11 cellular contexts compared by ENCODE assay signal in the genomic region with DNA sequence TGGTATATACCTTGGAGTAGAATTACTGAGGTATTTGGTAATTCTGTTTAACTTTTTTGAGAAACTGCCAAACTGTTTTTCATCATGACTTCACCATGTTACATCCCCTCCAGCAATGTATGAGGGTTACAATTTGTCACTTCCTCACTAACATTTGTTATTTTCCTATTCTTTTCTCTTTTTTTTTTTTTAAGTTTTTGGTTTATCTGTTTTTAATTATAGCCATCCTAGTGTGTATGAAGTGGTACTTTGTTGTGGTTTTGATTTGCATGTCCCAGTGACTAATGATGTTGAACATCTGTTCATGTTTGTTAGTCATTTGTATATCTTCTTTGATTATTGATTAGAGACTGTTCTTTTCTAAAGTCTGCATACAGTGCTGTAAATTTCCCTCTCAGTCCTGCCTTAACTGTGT.
DNase-seq lines count a peak whose midpoint lies in the region; ATAC-seq and TF ChIP-seq lines count a peak whose summit lies in the region.
"Had no signal": no experiment of that assay in that cellular context is flagged by ENCODE, and none has a peak within 500 bp of the region (broad histone marks: within the 10 kb centered on the region; RNA-seq: fewer than 3 reads in every experiment).

No MANE protein-coding gene starts in this region.

- no peaks in the 10 kb centered on the region for H3K9me3 ChIP-seq in tibial artery
- H3K9me3 ChIP-seq: psoas muscle, testis had no signal

- peak; percentile 74 for DNase-seq in GM12865 (ENCODE audit: low read depth)
- DNase-seq in dermis microvascular lymphatic vessel endothelial cell (ENCODE audit: low read depth in 2 of 2) = peak; percentile 4 to 16
- no peak for DNase-seq in cerebellar cortex (ENCODE audit: low spot score)
- DNase-seq in NCI-H345 treated with DMSO at 0.1 percent for 48 hours (lab: John Stamatoyannopoulos, UW; ENCODE audit: unreplicated experiment) = no peak
- DNase-seq in tibial artery = no peak
- no peak for DNase-seq in retina
- DNase-seq: GF-D8, psoas muscle, testis had no signal

- ATAC-seq in GM21526 (IDR thresholded peaks at IDR 0.05; ENCODE audit: low FRiP score, unreplicated experiment) = peak; percentile 39
- peak; percentile 44 for ATAC-seq in HG03457 (IDR thresholded peaks at IDR 0.05; ENCODE audit: unreplicated experiment)
- ATAC-seq: psoas muscle had no signal

- intact Hi-C loops in tibial artery (cut with DNase I; ENCODE audit: low total_unique reads) = no loop called here

- no peaks in the 10 kb centered on the region for H3K36me3 ChIP-seq in tibial artery

- H3K4me3 ChIP-seq in GM12865 (ENCODE audit: low read depth, low read length) (no peak overlapping the region; the same call in 1 of the 2 replicates), tibial artery (no peak overlapping the region)
- H3K4me3 ChIP-seq: psoas muscle, testis had no signal

- peaks cover 0 to 18% (median 2%) of the 10 kb centered on the region in 4 donors for H3K4me1 ChIP-seq in tibial artery
- H3K4me1 ChIP-seq: testis had no signal

- no peak overlapping the region for H3K27ac ChIP-seq in tibial artery
- H3K27ac ChIP-seq: psoas muscle, testis had no signal

- TF ChIP-seq CTCF in GM12865 (IDR thresholded peaks at IDR 0.05; ENCODE audit: insufficient read depth, low read depth, low read length, missing control alignments) (no peak), tibial artery (IDR thresholded peaks at IDR 0.05) (no peak)

- H3K27me3 ChIP-seq in tibial artery = no peaks in the 10 kb centered on the region
- H3K27me3 ChIP-seq: testis had no signal

Comparison
In these comparisons a context has a peak if more than half of its experiments do, and no peak if none do; other contexts are left out.
1. DNase-seq: peak in GM12865 (single experiment) and dermis microvascular lymphatic vessel endothelial cell (2 of 2); none in cerebellar cortex (single experiment), NCI-H345 treated with DMSO at 0.1 percent for 48 hours (single experiment), tibial artery (0 of 2) and retina (single experiment).